8 cellular contexts compared by ENCODE assay signal in genomic region chr1:88877382-88877825, GRCh38. TPM values are rescaled to one million over a fixed set of nuclear protein-coding genes. Genes with fewer than 3 reads are reported as not detected.
DNase-seq lines count a peak whose midpoint lies in the region; ATAC-seq, FAIRE-seq and TF ChIP-seq lines count a peak whose summit lies in the region.

No MANE protein-coding gene starts in this region.

- no peak for ATAC-seq in GM21737 (IDR thresholded peaks at IDR 0.05; ENCODE audit: unreplicated experiment)
- no peak for ATAC-seq in GM18502 (IDR thresholded peaks at IDR 0.05; ENCODE audit: poor library complexity, unreplicated experiment)

- H3K27me3 ChIP-seq in OCI-LY1 (ENCODE audit: insufficient read depth, low read length), result no peaks in the 10 kb centered on the region
- no peaks in the 10 kb centered on the region for H3K27me3 ChIP-seq in osteoblast (ENCODE audit: insufficient read depth, low read length)

- H3K4me2 ChIP-seq in OCI-LY1 (ENCODE audit: low read length), result no peak overlapping the region
- no peak overlapping the region for H3K4me2 ChIP-seq in osteoblast (ENCODE audit: insufficient read depth, low read length)

- H3K9me3 ChIP-seq in OCI-LY1 (ENCODE audit: low read length) (no peaks in the 10 kb centered on the region), osteoblast (ENCODE audit: low read depth, low read length) (no peaks in the 10 kb centered on the region)

- H3K9ac ChIP-seq in OCI-LY1 (ENCODE audit: low read length), result no peak overlapping the region

- H3K36me3 ChIP-seq in OCI-LY1 (ENCODE audit: insufficient read depth, low read length) (peaks cover 34% of the 10 kb centered on the region; the same call in 1 of the 2 replicates), osteoblast (ENCODE audit: insufficient read depth, low read length) (peaks cover 23% of the 10 kb centered on the region)

- peak; percentile 74 for FAIRE-seq in GM18507 (lab: Jason Lieb, UNC)

- peaks cover 3% of the 10 kb centered on the region; the same call in 1 of the 2 replicates for H3F3A ChIP-seq in OCI-LY1 (ENCODE audit: insufficient read depth, low read length)

- H2AFZ ChIP-seq in OCI-LY1 (ENCODE audit: low read length) (no peak overlapping the region), osteoblast (ENCODE audit: low read length) (no peak overlapping the region)

- H3K27ac ChIP-seq in OCI-LY1 (ENCODE audit: low read depth, low read length, poor library complexity, severe bottlenecking), result no peak overlapping the region
- peak overlapping the region; percentile 24 for H3K27ac ChIP-seq in osteoblast (ENCODE audit: low read depth, low read length)

- no peaks in the 10 kb centered on the region for H4K20me1 ChIP-seq in OCI-LY1 (ENCODE audit: insufficient read depth, low read length)
- peaks cover 6% of the 10 kb centered on the region for H4K20me1 ChIP-seq in osteoblast (ENCODE audit: insufficient read depth, low read length)

- H3K4me3 ChIP-seq in AG09309 (ENCODE audit: control insufficient read depth, low read depth, low read length), result no peak overlapping the region
- H3K4me3 ChIP-seq in OCI-LY1 (ENCODE audit: low read depth, low read length, poor library complexity, severe bottlenecking), result no peak overlapping the region
- no peak overlapping the region for H3K4me3 ChIP-seq in osteoblast (ENCODE audit: insufficient read depth, low read length)

- peak; percentile 27 for TF ChIP-seq CTCF in AG09309 (IDR thresholded peaks at IDR 0.05; ENCODE audit: control insufficient read depth, insufficient read depth, low read depth, low read length, missing control alignments)
- peak; percentile 64 for TF ChIP-seq CTCF in OCI-LY1 (IDR thresholded peaks at IDR 0.05; ENCODE audit: low read length)
- TF ChIP-seq CTCF in osteoblast (IDR thresholded peaks at IDR 0.05; ENCODE audit: extremely low read depth, low read depth, low read length), result peak; percentile 50

- DNase-seq in AG09309 (ENCODE audit: low read depth) (no peak), GM18507 (ENCODE audit: extremely low spot score, insufficient read length, low read depth) (no peak), erythroblast (lab: John Stamatoyannopoulos, UW) (peak; percentile 6 to 55), osteoblast (ENCODE audit: insufficient read length, low spot score, missing footprints) (no peak), NCI-H1048 (lab: John Stamatoyannopoulos, UW) (no peak)

- H3K9me2 ChIP-seq in OCI-LY1 (ENCODE audit: low read depth, low read length), result no peaks in the 10 kb centered on the region

- H3K79me2 ChIP-seq in OCI-LY1 (ENCODE audit: insufficient read depth, low read length) (peaks cover 48% of the 10 kb centered on the region), osteoblast (ENCODE audit: insufficient read depth, low read length) (peaks cover 73% of the 10 kb centered on the region)

- TF ChIP-seq POLR2A in erythroblast (IDR thresholded peaks at IDR 0.05; ENCODE audit: low read length), result no peak

- H3K4me1 ChIP-seq in OCI-LY1 (ENCODE audit: insufficient read depth, low read length, severe bottlenecking), result peaks cover under 1% of the 10 kb centered on the region
- H3K4me1 ChIP-seq in osteoblast (ENCODE audit: insufficient read depth, low read length), result peaks cover 3% of the 10 kb centered on the region

RNA-seq across cellular contexts. Expression of gene GTF2B, which starts 14.0 kb away (rescaled TPM):
- 31.5 and 34.2 TPM in 2 replicates for total RNA-seq in osteoblast

Comparison
In these comparisons a context has a peak if more than half of its experiments do, and no peak if none do; other contexts are left out.
1. DNase-seq: peak in erythroblast (2 of 2); none in AG09309 (single experiment), GM18507 (single experiment), osteoblast (single experiment) and NCI-H1048 (single experiment).
2. Peak in every context shown above with its lines, with median percentiles within 50 percentile points of each other: CTCF ChIP-seq.